ENCODE assay signal across 33 cellular contexts in the genomic region with DNA sequence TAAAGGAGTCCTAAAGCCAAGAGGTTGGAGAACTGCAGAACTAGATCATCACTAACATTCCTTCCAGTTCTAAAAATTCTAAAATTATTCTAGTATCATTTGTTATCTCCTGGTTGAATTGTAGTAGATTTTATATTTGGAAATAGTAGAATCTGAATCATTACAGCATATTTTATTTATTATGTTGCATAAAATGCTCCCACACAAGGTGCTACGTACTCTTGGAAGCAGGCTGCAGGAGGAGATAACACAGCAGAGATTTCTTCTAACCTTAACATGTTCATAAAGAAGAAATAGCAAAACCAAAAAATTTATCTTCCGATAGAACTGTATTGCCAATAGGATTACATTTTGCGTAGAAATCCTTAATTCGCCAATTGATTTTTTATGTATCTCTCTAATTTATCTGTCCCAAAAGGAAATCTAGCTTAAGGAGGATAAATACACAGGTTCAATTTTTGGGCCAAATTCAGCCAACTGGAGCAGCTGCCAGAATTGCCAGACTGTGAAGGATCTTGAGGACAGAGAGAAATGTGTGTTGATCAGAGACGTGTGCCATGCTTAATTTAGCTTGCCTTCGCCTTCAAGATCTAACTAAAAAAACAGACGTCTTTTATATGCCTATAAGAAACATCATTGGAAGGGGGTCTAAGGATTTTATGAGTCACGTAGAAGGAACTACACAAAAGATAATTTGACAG.
"Had no signal": no experiment of that assay in that cellular context is flagged by ENCODE, and none has a peak within 500 bp of the region (broad histone marks: within the 10 kb centered on the region; RNA-seq: fewer than 3 reads in every experiment).

No MANE protein-coding gene starts in this region.

- DNase-seq: activated effector memory CD4-positive, alpha-beta T cell treated with anti-CD3 and anti-CD28 coated beads, Interleukin-2, amount 50 U/mL, for 16 hours; activated effector memory CD4-positive, alpha-beta T cell treated with Interleukin-2 at 50 U/mL for 16 hours; activated gamma-delta T cell; activated gamma-delta T cell treated with Interleukin-2 at 50 U/mL for 16 hours; activated naive CD4-positive, alpha-beta T cell; activated naive CD4-positive, alpha-beta T cell treated with anti-CD3 and anti-CD28 coated beads for 36 hours; activated naive CD4-positive, alpha-beta T cell treated with anti-CD3 and anti-CD28 coated beads, Interleukin-2, amount 10 ng/mL, durations not matched to agents 7 days and 5 days; activated naive CD4-positive, alpha-beta T cell treated with anti-CD3 and anti-CD28 coated beads, Interleukin-2, amount 50 U/mL, for 16 hours; activated naive CD4-positive, alpha-beta T cell treated with Interleukin-2 at 50 U/mL for 16 hours; activated naive CD8-positive, alpha-beta T cell treated with anti-CD3 and anti-CD28 coated beads for 36 hours; activated naive CD8-positive, alpha-beta T cell treated with anti-CD3 and anti-CD28 coated beads, Interleukin-2, amount 10 ng/mL, durations not matched to agents 7 days and 5 days; activated naive CD8-positive, alpha-beta T cell treated with anti-CD3 and anti-CD28 coated beads, Interleukin-2, amount 50 U/mL, for 24 hours; activated T-cell treated with anti-CD3 and anti-CD28 coated beads for 4 hours; activated T-cell treated with anti-CD3 and anti-CD28 coated beads, Interleukin-2, amount 50 U/mL, for 1 hour; activated T-cell treated with anti-CD3 and anti-CD28 coated beads, Interleukin-2, amount 50 U/mL, for 24 hours; activated T-cell treated with anti-CD3 and anti-CD28 coated beads, Interleukin-2, amount 50 U/mL, for 4 hours; activated T-cell treated with anti-CD3 and anti-CD28 coated beads, Interleukin-2, amount 50 U/mL, for 48 hours; activated T-cell treated with anti-CD3 and anti-CD28 coated beads, Interleukin-2, amount 50 U/mL, for 72 hours; adrenal gland; amniotic stem cell; amygdala; anterior cingulate cortex; aorta; body of pancreas; brain microvascular endothelial cell; caudate nucleus; central memory CD4-positive, alpha-beta T cell; cerebellar nuclear complex had no signal

- H3K4me3 ChIP-seq: adrenal gland, ascending aorta, body of pancreas, breast epithelium, cardiac muscle cell had no signal

- H3K27me3 ChIP-seq: adrenal gland, ascending aorta, body of pancreas, brain microvascular endothelial cell, breast epithelium, cardiac muscle cell had no signal

- H3K36me3 ChIP-seq: adrenal gland, ascending aorta, brain microvascular endothelial cell, breast epithelium, cardiac muscle cell had no signal

- H3K4me1 ChIP-seq: adrenal gland, ascending aorta, body of pancreas, breast epithelium had no signal

- ATAC-seq: activated naive CD4-positive, alpha-beta T cell treated with anti-CD3 and anti-CD28 coated beads, Interleukin-2, amount 50 U/mL, for 72 hours; activated naive CD8-positive, alpha-beta T cell treated with anti-CD3 and anti-CD28 coated beads, Interleukin-2, amount 50 U/mL, for 24 hours; activated T-cell treated with anti-CD3 and anti-CD28 coated beads, Interleukin-2, amount 50 U/mL, for 4 hours; activated T-cell treated with anti-CD3 and anti-CD28 coated beads, Interleukin-2, amount 50 U/mL, for 72 hours; activated T-helper 17 cell treated with anti-CD3 and anti-CD28 coated beads, Interleukin-2, amount 50 U/mL, for 72 hours; body of pancreas had no signal

- H3K27ac ChIP-seq: adrenal gland, ascending aorta, body of pancreas, brain microvascular endothelial cell, breast epithelium, cardiac muscle cell had no signal

- H3K9me3 ChIP-seq: adrenal gland, body of pancreas had no signal
